In genomic region chr19:55676384-55676783, GRCh38 we compare ENCODE assay signal across 8 cellular contexts. TPM values are rescaled to one million over a fixed set of nuclear protein-coding genes. Genes with fewer than 3 reads are reported as not detected.
DNase-seq lines count a peak whose midpoint lies in the region; ATAC-seq and TF ChIP-seq lines count a peak whose summit lies in the region.

No MANE protein-coding gene starts in this region.

- H2AFZ ChIP-seq in parathyroid adenoma = no peak overlapping the region

- CTCF ChIA-PET in RWPE1 (lab: Yijun Ruan, JAX) = interaction anchor here (0.7 kb wide), 1 partner anchor 23 kb away, joined by 3 read pairs; no protein-coding TSS in a partner anchor

- H3K4me3 ChIP-seq in parathyroid adenoma (ENCODE audit: low read depth, low read length) = peak overlapping the region; percentile 79

- no peaks in the 10 kb centered on the region for H3K27me3 ChIP-seq in parathyroid adenoma (ENCODE audit: control insufficient read depth, insufficient read depth, low read length)

- POLR2A ChIA-PET in RWPE1 (lab: Yijun Ruan, JAX; ENCODE audit: low non-redundant PET) = no interaction called here

- DNase-seq in G401 (ENCODE audit: low spot score) (peak; percentile 46), RWPE1 (ENCODE audit: low spot score) (no peak), erythroblast (lab: John Stamatoyannopoulos, UW) (peak; percentile 79 to 88), kidney glomerular epithelial cell (lab: John Stamatoyannopoulos, UW) (no peak)
- no peak for DNase-seq in stimulated activated naive CD4-positive, alpha-beta T cell (lab: John Stamatoyannopoulos, UW)

- H3K79me2 ChIP-seq in parathyroid adenoma = peaks cover 38% of the 10 kb centered on the region

- H3K9me3 ChIP-seq in parathyroid adenoma (ENCODE audit: control insufficient read depth, low read length) = no peaks in the 10 kb centered on the region

- H3K9ac ChIP-seq in parathyroid adenoma = no peak overlapping the region

- TF ChIP-seq CTCF in RWPE1 (conservative IDR thresholded peaks at IDR 0.05; ENCODE audit: low read depth) = peak; percentile 45
- TF ChIP-seq CTCF in parathyroid adenoma (IDR thresholded peaks at IDR 0.05) = no peak

- in situ Hi-C loops in G401 (cut with HindIII; ENCODE audit: low sequenced_read_pairs) = no loop called here

- no peak for ATAC-seq in GM21619 (IDR thresholded peaks at IDR 0.05; ENCODE audit: unreplicated experiment)
- no peak for ATAC-seq in GM18520 (IDR thresholded peaks at IDR 0.05; ENCODE audit: unreplicated experiment)

- peak overlapping the region; percentile 89 for H3K4me2 ChIP-seq in parathyroid adenoma (ENCODE audit: low read length)

- H3K27ac ChIP-seq in RWPE1 = no peak overlapping the region
- peak overlapping the region; percentile 61 for H3K27ac ChIP-seq in parathyroid adenoma

- no peak for TF ChIP-seq POLR2A in erythroblast (IDR thresholded peaks at IDR 0.05; ENCODE audit: low read length)

- H3K36me3 ChIP-seq in parathyroid adenoma (ENCODE audit: control insufficient read depth, insufficient read depth, low read length) = no peaks in the 10 kb centered on the region

- peaks cover 39% of the 10 kb centered on the region for H3K4me1 ChIP-seq in parathyroid adenoma

RNA-seq across cellular contexts. Expression of gene EPN1, which starts 1.4 kb away (rescaled TPM):
- 40.6 and 89.1 TPM in 2 replicates for total RNA-seq in G401 (2014; rRNA removed; shearing (Covaris generic))

RNA-seq across cellular contexts. Expression of gene U2AF2, which starts 21.5 kb away (rescaled TPM):
- 239 and 262 TPM in 2 replicates for total RNA-seq in G401 (2014; rRNA removed; shearing (Covaris generic))

RNA-seq across cellular contexts. Expression of gene CCDC106, which starts 28.4 kb away (rescaled TPM):
- total RNA-seq in G401 (2014; rRNA removed; shearing (Covaris generic)) = 24.9 and 29.0 TPM in 2 replicates

RNA-seq across cellular contexts. Expression of gene ZNF581, which starts 32.9 kb away (rescaled TPM):
- total RNA-seq in G401 (2014; rRNA removed; shearing (Covaris generic)) = 31.0 and 53.7 TPM in 2 replicates

RNA-seq across cellular contexts. Expression of gene ZNF580, which starts 35.6 kb away (rescaled TPM):
- 5.1 and 17.4 TPM in 2 replicates for total RNA-seq in G401 (2014; rRNA removed; shearing (Covaris generic))

Comparison
In these comparisons a context has a peak if more than half of its experiments do, and no peak if none do; other contexts are left out.
1. DNase-seq: peak in G401 (single experiment) and erythroblast (2 of 2); none in RWPE1 (single experiment), kidney glomerular epithelial cell (single experiment) and stimulated activated naive CD4-positive, alpha-beta T cell (0 of 6).